Comparison of ENCODE assay signal across 1 cellular context in the genomic region with DNA sequence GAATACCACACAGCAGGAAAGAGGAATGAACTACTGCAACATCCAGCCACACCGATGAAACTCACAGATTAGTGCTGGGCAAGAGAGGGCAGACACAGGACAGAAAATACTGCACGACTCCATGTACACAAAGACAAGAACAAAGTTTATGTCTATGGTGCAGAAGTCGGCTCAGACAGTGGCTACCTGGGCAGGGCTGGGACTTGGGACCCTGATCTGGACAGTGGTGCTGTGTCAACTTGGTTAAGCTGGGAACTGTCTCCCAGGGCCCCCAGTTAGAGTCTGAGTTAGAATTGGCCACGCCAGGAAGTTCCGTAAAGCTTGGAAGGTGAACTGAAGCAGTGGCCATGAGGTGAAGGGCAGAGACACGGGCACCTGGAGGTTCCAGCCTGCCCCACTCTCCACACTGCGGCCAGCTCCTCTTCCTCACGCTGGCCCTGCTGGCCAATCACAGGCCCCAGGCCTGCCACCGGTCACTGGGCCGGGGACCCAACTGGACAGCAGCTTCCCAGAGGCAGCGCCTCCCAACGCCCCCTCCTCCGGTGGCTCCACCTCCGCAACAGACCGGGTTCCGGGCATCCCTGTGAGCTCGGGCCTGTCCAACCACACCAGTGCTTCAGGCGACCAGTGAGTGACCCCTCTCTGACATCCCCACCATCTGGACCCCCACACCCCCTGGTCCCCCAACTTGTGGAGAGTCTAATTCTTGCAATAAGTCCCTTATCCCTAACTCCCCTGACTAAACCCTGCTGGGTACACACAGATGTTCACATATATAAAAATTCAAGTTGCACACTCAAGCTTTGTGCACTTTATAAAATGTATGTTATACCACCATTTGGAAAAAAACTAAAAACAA.
A peak's percentile ranks its signal among the peaks of the same experiment; 100 is the strongest.
TF ChIP-seq lines count a peak whose summit lies in the region.

No MANE protein-coding gene starts in this region.

TF ChIP-seq in HepG2, 621 proteins besides CTCF, POLR2A, EP300 and RAD21 (continued from another document and continues in another):
- TF ChIP-seq, protein P1, sequence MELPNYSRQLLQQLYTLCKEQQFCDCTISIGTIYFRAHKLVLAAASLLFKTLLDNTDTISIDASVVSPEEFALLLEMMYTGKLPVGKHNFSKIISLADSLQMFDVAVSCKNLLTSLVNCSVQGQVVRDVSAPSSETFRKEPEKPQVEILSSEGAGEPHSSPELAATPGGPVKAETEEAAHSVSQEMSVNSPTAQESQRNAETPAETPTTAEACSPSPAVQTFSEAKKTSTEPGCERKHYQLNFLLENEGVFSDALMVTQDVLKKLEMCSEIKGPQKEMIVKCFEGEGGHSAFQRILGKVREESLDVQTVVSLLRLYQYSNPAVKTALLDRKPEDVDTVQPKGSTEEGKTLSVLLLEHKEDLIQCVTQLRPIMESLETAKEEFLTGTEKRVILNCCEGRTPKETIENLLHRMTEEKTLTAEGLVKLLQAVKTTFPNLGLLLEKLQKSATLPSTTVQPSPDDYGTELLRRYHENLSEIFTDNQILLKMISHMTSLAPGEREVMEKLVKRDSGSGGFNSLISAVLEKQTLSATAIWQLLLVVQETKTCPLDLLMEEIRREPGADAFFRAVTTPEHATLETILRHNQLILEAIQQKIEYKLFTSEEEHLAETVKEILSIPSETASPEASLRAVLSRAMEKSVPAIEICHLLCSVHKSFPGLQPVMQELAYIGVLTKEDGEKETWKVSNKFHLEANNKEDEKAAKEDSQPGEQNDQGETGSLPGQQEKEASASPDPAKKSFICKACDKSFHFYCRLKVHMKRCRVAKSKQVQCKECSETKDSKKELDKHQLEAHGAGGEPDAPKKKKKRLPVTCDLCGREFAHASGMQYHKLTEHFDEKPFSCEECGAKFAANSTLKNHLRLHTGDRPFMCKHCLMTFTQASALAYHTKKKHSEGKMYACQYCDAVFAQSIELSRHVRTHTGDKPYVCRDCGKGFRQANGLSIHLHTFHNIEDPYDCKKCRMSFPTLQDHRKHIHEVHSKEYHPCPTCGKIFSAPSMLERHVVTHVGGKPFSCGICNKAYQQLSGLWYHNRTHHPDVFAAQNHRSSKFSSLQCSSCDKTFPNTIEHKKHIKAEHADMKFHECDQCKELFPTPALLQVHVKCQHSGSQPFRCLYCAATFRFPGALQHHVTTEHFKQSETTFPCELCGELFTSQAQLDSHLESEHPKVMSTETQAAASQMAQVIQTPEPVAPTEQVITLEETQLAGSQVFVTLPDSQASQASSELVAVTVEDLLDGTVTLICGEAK (IDR thresholded peaks at IDR 0.05) = no peak
- TF ChIP-seq, protein P1 (CRISPR knock-in tag; IDR thresholded peaks at IDR 0.05) = peak; percentile 43; the same call in 1 of the 2 replicates
- no peak for TF ChIP-seq ZNF7 (CRISPR knock-in tag; IDR thresholded peaks at IDR 0.05)
- TF ChIP-seq HIVEP1 (CRISPR knock-in tag; IDR thresholded peaks at IDR 0.05) = no peak
- 0 out of 2 replicates have a peak, but pooled peaks have one; percentile 35 for TF ChIP-seq ZNF260 (CRISPR knock-in tag; IDR thresholded peaks at IDR 0.05; ENCODE audit: borderline replicate concordance, low read depth)
- TF ChIP-seq, protein P2, sequence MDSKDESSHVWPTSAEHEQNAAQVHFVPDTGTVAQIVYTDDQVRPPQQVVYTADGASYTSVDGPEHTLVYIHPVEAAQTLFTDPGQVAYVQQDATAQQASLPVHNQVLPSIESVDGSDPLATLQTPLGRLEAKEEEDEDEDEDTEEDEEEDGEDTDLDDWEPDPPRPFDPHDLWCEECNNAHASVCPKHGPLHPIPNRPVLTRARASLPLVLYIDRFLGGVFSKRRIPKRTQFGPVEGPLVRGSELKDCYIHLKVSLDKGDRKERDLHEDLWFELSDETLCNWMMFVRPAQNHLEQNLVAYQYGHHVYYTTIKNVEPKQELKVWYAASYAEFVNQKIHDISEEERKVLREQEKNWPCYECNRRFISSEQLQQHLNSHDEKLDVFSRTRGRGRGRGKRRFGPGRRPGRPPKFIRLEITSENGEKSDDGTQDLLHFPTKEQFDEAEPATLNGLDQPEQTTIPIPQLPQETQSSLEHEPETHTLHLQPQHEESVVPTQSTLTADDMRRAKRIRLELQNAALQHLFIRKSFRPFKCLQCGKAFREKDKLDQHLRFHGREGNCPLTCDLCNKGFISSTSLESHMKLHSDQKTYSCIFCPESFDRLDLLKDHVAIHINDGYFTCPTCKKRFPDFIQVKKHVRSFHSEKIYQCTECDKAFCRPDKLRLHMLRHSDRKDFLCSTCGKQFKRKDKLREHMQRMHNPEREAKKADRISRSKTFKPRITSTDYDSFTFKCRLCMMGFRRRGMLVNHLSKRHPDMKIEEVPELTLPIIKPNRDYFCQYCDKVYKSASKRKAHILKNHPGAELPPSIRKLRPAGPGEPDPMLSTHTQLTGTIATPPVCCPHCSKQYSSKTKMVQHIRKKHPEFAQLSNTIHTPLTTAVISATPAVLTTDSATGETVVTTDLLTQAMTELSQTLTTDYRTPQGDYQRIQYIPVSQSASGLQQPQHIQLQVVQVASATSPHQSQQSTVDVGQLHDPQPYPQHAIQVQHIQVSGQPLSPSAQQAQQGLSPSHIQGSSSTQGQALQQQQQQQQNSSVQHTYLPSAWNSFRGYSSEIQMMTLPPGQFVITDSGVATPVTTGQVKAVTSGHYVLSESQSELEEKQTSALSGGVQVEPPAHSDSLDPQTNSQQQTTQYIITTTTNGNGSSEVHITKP (CRISPR knock-in tag; IDR thresholded peaks at IDR 0.05; ENCODE audit: low read depth) = peak; percentile 73; the same call in 1 of the 2 replicates
- peak; percentile 73 for TF ChIP-seq ZNF747 (CRISPR knock-in tag; IDR thresholded peaks at IDR 0.05; ENCODE audit: borderline replicate concordance)
- TF ChIP-seq, protein P3, sequence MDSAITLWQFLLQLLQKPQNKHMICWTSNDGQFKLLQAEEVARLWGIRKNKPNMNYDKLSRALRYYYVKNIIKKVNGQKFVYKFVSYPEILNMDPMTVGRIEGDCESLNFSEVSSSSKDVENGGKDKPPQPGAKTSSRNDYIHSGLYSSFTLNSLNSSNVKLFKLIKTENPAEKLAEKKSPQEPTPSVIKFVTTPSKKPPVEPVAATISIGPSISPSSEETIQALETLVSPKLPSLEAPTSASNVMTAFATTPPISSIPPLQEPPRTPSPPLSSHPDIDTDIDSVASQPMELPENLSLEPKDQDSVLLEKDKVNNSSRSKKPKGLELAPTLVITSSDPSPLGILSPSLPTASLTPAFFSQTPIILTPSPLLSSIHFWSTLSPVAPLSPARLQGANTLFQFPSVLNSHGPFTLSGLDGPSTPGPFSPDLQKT (CRISPR knock-in tag; IDR thresholded peaks at IDR 0.05; ENCODE audit: borderline replicate concordance) = no peak
- TF ChIP-seq TEAD3 (CRISPR knock-in tag; optimal IDR thresholded peaks at IDR 0.05; ENCODE audit: borderline replicate concordance) = peak; percentile 57
- TF ChIP-seq, protein P4, sequence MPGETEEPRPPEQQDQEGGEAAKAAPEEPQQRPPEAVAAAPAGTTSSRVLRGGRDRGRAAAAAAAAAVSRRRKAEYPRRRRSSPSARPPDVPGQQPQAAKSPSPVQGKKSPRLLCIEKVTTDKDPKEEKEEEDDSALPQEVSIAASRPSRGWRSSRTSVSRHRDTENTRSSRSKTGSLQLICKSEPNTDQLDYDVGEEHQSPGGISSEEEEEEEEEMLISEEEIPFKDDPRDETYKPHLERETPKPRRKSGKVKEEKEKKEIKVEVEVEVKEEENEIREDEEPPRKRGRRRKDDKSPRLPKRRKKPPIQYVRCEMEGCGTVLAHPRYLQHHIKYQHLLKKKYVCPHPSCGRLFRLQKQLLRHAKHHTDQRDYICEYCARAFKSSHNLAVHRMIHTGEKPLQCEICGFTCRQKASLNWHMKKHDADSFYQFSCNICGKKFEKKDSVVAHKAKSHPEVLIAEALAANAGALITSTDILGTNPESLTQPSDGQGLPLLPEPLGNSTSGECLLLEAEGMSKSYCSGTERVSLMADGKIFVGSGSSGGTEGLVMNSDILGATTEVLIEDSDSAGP (CRISPR knock-in tag; IDR thresholded peaks at IDR 0.05; ENCODE audit: borderline replicate concordance) = peak; percentile 65; the same call in 1 of the 2 replicates
- TF ChIP-seq ZNF670 (CRISPR knock-in tag; IDR thresholded peaks at IDR 0.05; ENCODE audit: borderline replicate concordance) = no peak
- TF ChIP-seq SRF (IDR thresholded peaks at IDR 0.05; ENCODE audit: low read depth, low read length) = no peak
- peak; percentile 76; the same call in 1 of the 2 replicates for TF ChIP-seq FOXJ3 (CRISPR knock-in tag; IDR thresholded peaks at IDR 0.05; ENCODE audit: borderline replicate concordance)
- peak; percentile 67; the same call in 1 of the 2 replicates for TF ChIP-seq KMT2A (CRISPR knock-in tag; IDR thresholded peaks at IDR 0.05)
- TF ChIP-seq CHCHD3 (CRISPR knock-in tag; IDR thresholded peaks at IDR 0.05) = no peak
- TF ChIP-seq, protein P5, sequence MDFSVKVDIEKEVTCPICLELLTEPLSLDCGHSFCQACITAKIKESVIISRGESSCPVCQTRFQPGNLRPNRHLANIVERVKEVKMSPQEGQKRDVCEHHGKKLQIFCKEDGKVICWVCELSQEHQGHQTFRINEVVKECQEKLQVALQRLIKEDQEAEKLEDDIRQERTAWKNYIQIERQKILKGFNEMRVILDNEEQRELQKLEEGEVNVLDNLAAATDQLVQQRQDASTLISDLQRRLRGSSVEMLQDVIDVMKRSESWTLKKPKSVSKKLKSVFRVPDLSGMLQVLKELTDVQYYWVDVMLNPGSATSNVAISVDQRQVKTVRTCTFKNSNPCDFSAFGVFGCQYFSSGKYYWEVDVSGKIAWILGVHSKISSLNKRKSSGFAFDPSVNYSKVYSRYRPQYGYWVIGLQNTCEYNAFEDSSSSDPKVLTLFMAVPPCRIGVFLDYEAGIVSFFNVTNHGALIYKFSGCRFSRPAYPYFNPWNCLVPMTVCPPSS (IDR thresholded peaks at IDR 0.05) = no peak
- TF ChIP-seq, protein P6, sequence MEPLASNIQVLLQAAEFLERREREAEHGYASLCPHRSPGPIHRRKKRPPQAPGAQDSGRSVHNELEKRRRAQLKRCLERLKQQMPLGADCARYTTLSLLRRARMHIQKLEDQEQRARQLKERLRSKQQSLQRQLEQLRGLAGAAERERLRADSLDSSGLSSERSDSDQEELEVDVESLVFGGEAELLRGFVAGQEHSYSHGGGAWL (CRISPR knock-in tag; IDR thresholded peaks at IDR 0.05) = no peak
- no peak for TF ChIP-seq CREB1 (IDR thresholded peaks at IDR 0.05)
- TF ChIP-seq CREB1 (CRISPR knock-in tag; IDR thresholded peaks at IDR 0.05) = no peak
- TF ChIP-seq, protein P7, sequence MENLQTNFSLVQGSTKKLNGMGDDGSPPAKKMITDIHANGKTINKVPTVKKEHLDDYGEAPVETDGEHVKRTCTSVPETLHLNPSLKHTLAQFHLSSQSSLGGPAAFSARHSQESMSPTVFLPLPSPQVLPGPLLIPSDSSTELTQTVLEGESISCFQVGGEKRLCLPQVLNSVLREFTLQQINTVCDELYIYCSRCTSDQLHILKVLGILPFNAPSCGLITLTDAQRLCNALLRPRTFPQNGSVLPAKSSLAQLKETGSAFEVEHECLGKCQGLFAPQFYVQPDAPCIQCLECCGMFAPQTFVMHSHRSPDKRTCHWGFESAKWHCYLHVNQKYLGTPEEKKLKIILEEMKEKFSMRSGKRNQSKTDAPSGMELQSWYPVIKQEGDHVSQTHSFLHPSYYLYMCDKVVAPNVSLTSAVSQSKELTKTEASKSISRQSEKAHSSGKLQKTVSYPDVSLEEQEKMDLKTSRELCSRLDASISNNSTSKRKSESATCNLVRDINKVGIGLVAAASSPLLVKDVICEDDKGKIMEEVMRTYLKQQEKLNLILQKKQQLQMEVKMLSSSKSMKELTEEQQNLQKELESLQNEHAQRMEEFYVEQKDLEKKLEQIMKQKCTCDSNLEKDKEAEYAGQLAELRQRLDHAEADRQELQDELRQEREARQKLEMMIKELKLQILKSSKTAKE (CRISPR knock-in tag; IDR thresholded peaks at IDR 0.05; ENCODE audit: borderline replicate concordance) = 0 out of 2 replicates have a peak, but pooled peaks have one; percentile 27
- TF ChIP-seq, protein P8, sequence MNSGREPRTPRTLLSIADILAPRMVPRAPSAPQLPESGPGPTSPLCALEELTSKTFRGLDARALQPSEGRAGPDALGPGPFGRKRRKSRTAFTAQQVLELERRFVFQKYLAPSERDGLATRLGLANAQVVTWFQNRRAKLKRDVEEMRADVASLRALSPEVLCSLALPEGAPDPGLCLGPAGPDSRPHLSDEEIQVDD (CRISPR knock-in tag; IDR thresholded peaks at IDR 0.05; ENCODE audit: borderline replicate concordance) = no peak
- TF ChIP-seq ZFP36L1 (CRISPR knock-in tag; IDR thresholded peaks at IDR 0.05) = no peak
- no peak for TF ChIP-seq NFIC (IDR thresholded peaks at IDR 0.05; ENCODE audit: low read length)
- peak; percentile 65; the same call in 1 of the 2 replicates for TF ChIP-seq ZNF788 (CRISPR knock-in tag; IDR thresholded peaks at IDR 0.05; ENCODE audit: borderline replicate concordance)
- no peak for TF ChIP-seq GTF3A (CRISPR knock-in tag; conservative IDR thresholded peaks at IDR 0.05)
- TF ChIP-seq PRPF4 (IDR thresholded peaks at IDR 0.05; ENCODE audit: low read depth, low read length, poor library complexity, severe bottlenecking) = no peak
- TF ChIP-seq, protein P9, sequence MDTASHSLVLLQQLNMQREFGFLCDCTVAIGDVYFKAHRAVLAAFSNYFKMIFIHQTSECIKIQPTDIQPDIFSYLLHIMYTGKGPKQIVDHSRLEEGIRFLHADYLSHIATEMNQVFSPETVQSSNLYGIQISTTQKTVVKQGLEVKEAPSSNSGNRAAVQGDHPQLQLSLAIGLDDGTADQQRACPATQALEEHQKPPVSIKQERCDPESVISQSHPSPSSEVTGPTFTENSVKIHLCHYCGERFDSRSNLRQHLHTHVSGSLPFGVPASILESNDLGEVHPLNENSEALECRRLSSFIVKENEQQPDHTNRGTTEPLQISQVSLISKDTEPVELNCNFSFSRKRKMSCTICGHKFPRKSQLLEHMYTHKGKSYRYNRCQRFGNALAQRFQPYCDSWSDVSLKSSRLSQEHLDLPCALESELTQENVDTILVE (CRISPR knock-in tag; IDR thresholded peaks at IDR 0.05) = no peak
- no peak for TF ChIP-seq CBX1 (IDR thresholded peaks at IDR 0.05; ENCODE audit: low read depth)
- TF ChIP-seq ARHGAP35 (CRISPR knock-in tag; IDR thresholded peaks at IDR 0.05; ENCODE audit: borderline replicate concordance) = no peak
- TF ChIP-seq ZNF501 (CRISPR knock-in tag; IDR thresholded peaks at IDR 0.05) = peak; percentile 37; the same call in 1 of the 2 replicates
